22 cellular contexts compared by ENCODE assay signal in genomic region chr14:61350427-61350826, GRCh38. TPM values are rescaled to one million over a fixed set of nuclear protein-coding genes. Genes with fewer than 3 reads are reported as not detected.
A peak's percentile ranks its signal among the peaks of the same experiment; 100 is the strongest.
DNase-seq lines count a peak whose midpoint lies in the region; ATAC-seq, FAIRE-seq and TF ChIP-seq lines count a peak whose summit lies in the region.
"Had no signal": no experiment of that assay in that cellular context is flagged by ENCODE, and none has a peak within 500 bp of the region (broad histone marks: within the 10 kb centered on the region; RNA-seq: fewer than 3 reads in every experiment).

No MANE protein-coding gene starts in this region.

- H3K4me1 Mint-ChIP-seq in CD4-positive, alpha-beta T cell (ENCODE audit: low read depth): peaks cover 100% of the 10 kb centered on the region
- peaks cover 91% of the 10 kb centered on the region for H3K4me1 Mint-ChIP-seq in activated CD4-positive, alpha-beta memory T cell treated with anti-CD3 and anti-CD28 coated beads, Interleukin-2, amount 10 ng/mL, durations not matched to agents 7 days and 5 days
- H3K4me1 Mint-ChIP-seq in naive thymus-derived CD4-positive, alpha-beta T cell: peaks cover 0 to 99% (median 77%) of the 10 kb centered on the region in 7 donors
- H3K4me1 Mint-ChIP-seq: brain, neural crest cell had no signal

- peaks cover 93 to 98% of the 10 kb centered on the region in 2 donors for H3K4me1 ChIP-seq in naive thymus-derived CD4-positive, alpha-beta T cell (ENCODE audit: control insufficient read depth in 2 of 2, insufficient read depth in 2 of 2, low read length in 2 of 2)

- TF ChIP-seq CTCF in CD4-positive, alpha-beta T cell (IDR thresholded peaks at IDR 0.05): no peak

- H3K36me3 ChIP-seq in naive thymus-derived CD4-positive, alpha-beta T cell (ENCODE audit: control insufficient read depth in 2 of 3, insufficient read depth in 3 of 3, low read length in 3 of 3): no peaks in the 10 kb centered on the region

- POLR2A ChIA-PET in CD4-positive, alpha-beta T cell (lab: Charles Lee): interaction anchor here (0.6 to 1.6 kb wide), 7 partner anchors 8 to 53 kb away, joined by 3 to 6 read pairs (median 5); no protein-coding TSS in a partner anchor
- POLR2A ChIA-PET in activated CD4-positive, alpha-beta memory T cell treated with anti-CD3 and anti-CD28 coated beads, Interleukin-2, amount 10 ng/mL, durations not matched to agents 7 days and 5 days (lab: Charles Lee): interaction anchor here (0.6 to 12.2 kb wide), 13 partner anchors 8 to 346 kb away, joined by 3 to 246 read pairs (median 4); partner anchors contain the start of genes HIF1A and PRKCH
- POLR2A ChIA-PET in naive thymus-derived CD4-positive, alpha-beta T cell (lab: Charles Lee): interaction anchor here (0.9 to 3.4 kb wide), 7 partner anchors 8 to 52 kb away, joined by 3 to 16 read pairs (median 3); no protein-coding TSS in a partner anchor

- TF ChIP-seq POLR2A in GM12891 (IDR thresholded peaks at IDR 0.05; ENCODE audit: low read depth, low read length): no peak

- H3K27me3 Mint-ChIP-seq in CD4-positive, alpha-beta T cell: no peaks in the 10 kb centered on the region
- no peaks in the 10 kb centered on the region for H3K27me3 Mint-ChIP-seq in activated CD4-positive, alpha-beta memory T cell treated with anti-CD3 and anti-CD28 coated beads, Interleukin-2, amount 10 ng/mL, durations not matched to agents 7 days and 5 days
- H3K27me3 Mint-ChIP-seq in naive thymus-derived CD4-positive, alpha-beta T cell: no peaks in the 10 kb centered on the region
- H3K27me3 Mint-ChIP-seq: activated B cell treated with CpG ODN at 0.5 μM for 24 hours had no signal

- no peaks in the 10 kb centered on the region for H3K9me3 Mint-ChIP-seq in CD4-positive, alpha-beta T cell
- peaks cover 8% of the 10 kb centered on the region for H3K9me3 Mint-ChIP-seq in activated CD4-positive, alpha-beta memory T cell treated with anti-CD3 and anti-CD28 coated beads, Interleukin-2, amount 10 ng/mL, durations not matched to agents 7 days and 5 days
- H3K9me3 Mint-ChIP-seq in naive thymus-derived CD4-positive, alpha-beta T cell: peaks cover 0 to 2% (median 0%) of the 10 kb centered on the region in 11 donors
- H3K9me3 Mint-ChIP-seq: activated B cell treated with CpG ODN at 0.5 μM for 24 hours, brain, CD14-positive monocyte, neural crest cell had no signal

- H3K9me3 ChIP-seq in CD4-positive, alpha-beta T cell (ENCODE audit: control insufficient read depth, low read length): no peaks in the 10 kb centered on the region
- H3K9me3 ChIP-seq in naive thymus-derived CD4-positive, alpha-beta T cell (ENCODE audit: control insufficient read depth in 2 of 3, low read length in 3 of 3): no peaks in the 10 kb centered on the region

- peaks cover 37% of the 10 kb centered on the region for H3K36me3 Mint-ChIP-seq in CD4-positive, alpha-beta T cell (ENCODE audit: low read depth)
- H3K36me3 Mint-ChIP-seq in activated CD4-positive, alpha-beta memory T cell treated with anti-CD3 and anti-CD28 coated beads, Interleukin-2, amount 10 ng/mL, durations not matched to agents 7 days and 5 days (ENCODE audit: low read depth): peaks cover 51% of the 10 kb centered on the region
- H3K36me3 Mint-ChIP-seq in naive thymus-derived CD4-positive, alpha-beta T cell: peaks cover 0 to 27% (median 0%) of the 10 kb centered on the region in 5 donors
- H3K36me3 Mint-ChIP-seq: brain had no signal

- CTCF ChIA-PET in CD4-positive, alpha-beta T cell (lab: Charles Lee): interaction anchor here (1.3 to 1.9 kb wide), 2 partner anchors 46 to 70 kb away, joined by 3 to 4 read pairs; no protein-coding TSS in a partner anchor
- CTCF ChIA-PET in activated CD4-positive, alpha-beta memory T cell treated with anti-CD3 and anti-CD28 coated beads, Interleukin-2, amount 10 ng/mL, durations not matched to agents 7 days and 5 days (lab: Charles Lee): interaction anchor here (1.0 to 1.2 kb wide), 2 partner anchors 11 to 53 kb away, joined by 3 to 5 read pairs; no protein-coding TSS in a partner anchor
- CTCF ChIA-PET in naive thymus-derived CD4-positive, alpha-beta T cell (lab: Charles Lee): interaction anchor here (0.7 to 1.0 kb wide), 2 partner anchors 45 to 103 kb away, joined by 3 read pairs; no protein-coding TSS in a partner anchor

- H3K4me3 Mint-ChIP-seq in CD4-positive, alpha-beta T cell: peak overlapping the region; percentile 79
- H3K4me3 Mint-ChIP-seq in activated CD4-positive, alpha-beta memory T cell treated with anti-CD3 and anti-CD28 coated beads, Interleukin-2, amount 10 ng/mL, durations not matched to agents 7 days and 5 days: peak overlapping the region; percentile 31
- peak overlapping the region; percentile 66 to 97 (median 76) for H3K4me3 Mint-ChIP-seq in naive thymus-derived CD4-positive, alpha-beta T cell
- H3K4me3 Mint-ChIP-seq: activated B cell treated with CpG ODN at 0.5 μM for 24 hours, brain, CD14-positive monocyte, neural crest cell had no signal

- peak; percentile 64 for ATAC-seq in CD4-positive, alpha-beta T cell (ENCODE audit: poor library complexity)
- peak; percentile 62 for ATAC-seq in naive thymus-derived CD4-positive, alpha-beta T cell
- ATAC-seq in HG03354 (IDR thresholded peaks at IDR 0.05; ENCODE audit: poor library complexity, severe bottlenecking, unreplicated experiment): no peak
- ATAC-seq in GM18873 (IDR thresholded peaks at IDR 0.05; ENCODE audit: low FRiP score, unreplicated experiment): no peak

- peak overlapping the region; percentile 99 for H3K27ac Mint-ChIP-seq in CD4-positive, alpha-beta T cell
- peak overlapping the region; percentile 95 for H3K27ac Mint-ChIP-seq in activated CD4-positive, alpha-beta memory T cell treated with anti-CD3 and anti-CD28 coated beads, Interleukin-2, amount 10 ng/mL, durations not matched to agents 7 days and 5 days
- peak overlapping the region in 8 of 9 donors; percentile 84 to 100 (median 98) for H3K27ac Mint-ChIP-seq in naive thymus-derived CD4-positive, alpha-beta T cell
- H3K27ac Mint-ChIP-seq: activated B cell treated with CpG ODN at 0.5 μM for 24 hours, brain had no signal

- intact Hi-C loops in CD4-positive, alpha-beta T cell (cut with DNase I, micrococcal nuclease): no loop called here
- intact Hi-C loops in naive thymus-derived CD4-positive, alpha-beta T cell (cut with micrococcal nuclease): loop anchor here (1.0 to 2.0 kb wide), 4 partner anchors 8 to 16 kb away; no protein-coding TSS in a partner anchor

- peak overlapping the region; percentile 3 for H3K4me3 ChIP-seq in naive thymus-derived CD4-positive, alpha-beta T cell (ENCODE audit: low read length)
- H3K4me3 ChIP-seq: dorsolateral prefrontal cortex had no signal

- no peaks in the 10 kb centered on the region for H3K27me3 ChIP-seq in CD4-positive, alpha-beta T cell (ENCODE audit: control insufficient read depth, insufficient read depth, low read length)
- no peaks in the 10 kb centered on the region for H3K27me3 ChIP-seq in naive thymus-derived CD4-positive, alpha-beta T cell (ENCODE audit: control insufficient read depth in 2 of 2, insufficient read depth in 2 of 2, low read length in 2 of 2)

- FAIRE-seq in GM12891 (lab: Jason Lieb, UNC): peak; percentile 64
- FAIRE-seq: islet of Langerhans had no signal

- DNase-seq in CD4-positive, alpha-beta T cell: no peak
- DNase-seq in GM12891 (ENCODE audit: insufficient read length, low spot score): no peak
- DNase-seq in activated CD4-positive, alpha-beta memory T cell treated with anti-CD3 and anti-CD28 coated beads, Interleukin-2, amount 10 ng/mL, durations not matched to agents 7 days and 5 days: no peak
- peak in 1 of 9 donors; percentile 47 for DNase-seq in naive thymus-derived CD4-positive, alpha-beta T cell
- DNase-seq in cerebellar cortex (ENCODE audit: low spot score): no peak
- DNase-seq: activated B cell treated with CpG ODN at 0.5 μM for 24 hours; activated effector memory CD4-positive, alpha-beta T cell treated with Interleukin-2 at 50 U/mL for 16 hours; dorsolateral prefrontal cortex; EL; H7; head of caudate nucleus; NCI-H2107; NCI-H82; RPMI8226; substantia nigra; SW 1271 had no signal

- H3K27ac ChIP-seq in CD4-positive, alpha-beta T cell (ENCODE audit: low read depth, low read length): peak overlapping the region; percentile 36
- H3K27ac ChIP-seq in naive thymus-derived CD4-positive, alpha-beta T cell (ENCODE audit: low read depth, low read length): peak overlapping the region; percentile 60
- H3K27ac ChIP-seq: dorsolateral prefrontal cortex had no signal

TF ChIP-seq in GM12891, 5 proteins besides CTCF, POLR2A, EP300 and RAD21:
- TF ChIP-seq POLR2AphosphoS5 (IDR thresholded peaks at IDR 0.05; ENCODE audit: low read depth, low read length): no peak
- TF ChIP-seq SPI1 (IDR thresholded peaks at IDR 0.05; ENCODE audit: low read depth, low read length): no peak
- no peak for TF ChIP-seq TAF1 (IDR thresholded peaks at IDR 0.05; ENCODE audit: low read depth, low read length)
- TF ChIP-seq PAX5 (IDR thresholded peaks at IDR 0.05; ENCODE audit: insufficient read depth, low read length, severe bottlenecking): no peak
- no peak for TF ChIP-seq POU2F2 (IDR thresholded peaks at IDR 0.05; ENCODE audit: low read depth, low read length)

RNA-seq across cellular contexts. Expression of gene PRKCH, which starts 29.0 kb away (rescaled TPM):
- 100 to 1,000 TPM; 378 to 385 TPM for total RNA-seq in CD4-positive, alpha-beta T cell
- 45.7 TPM for polyA plus RNA-seq in GM12891 (2012; ENCODE audit: low read depth, missing spikeins)
- total RNA-seq in activated CD4-positive, alpha-beta memory T cell treated with anti-CD3 and anti-CD28 coated beads, Interleukin-2, amount 10 ng/mL, durations not matched to agents 7 days and 5 days: 100 to 1,000 TPM; 186 to 195 TPM
- total RNA-seq in naive thymus-derived CD4-positive, alpha-beta T cell: 100 to 1,000 TPM; 224 to 359 (median 320) TPM
- 100 to 1,000 TPM; 191 to 285 TPM for polyA plus RNA-seq in naive thymus-derived CD4-positive, alpha-beta T cell

Comparison
In these comparisons a context has a peak if more than half of its experiments do, and no peak if none do; other contexts are left out.
1. ATAC-seq: peak in CD4-positive, alpha-beta T cell (single experiment) and naive thymus-derived CD4-positive, alpha-beta T cell (single experiment); none in HG03354 (single experiment) and GM18873 (single experiment).
2. intact Hi-C loops: an anchor here in naive thymus-derived CD4-positive, alpha-beta T cell (1.0 to 2.0 kb wide); none called in CD4-positive, alpha-beta T cell.
3. Peak in every context shown above with its lines, with median percentiles within 50 percentile points of each other: H3K27ac Mint-ChIP-seq and H3K4me3 Mint-ChIP-seq.